Comparison of ENCODE assay signal across 18 cellular contexts in the genomic region with DNA sequence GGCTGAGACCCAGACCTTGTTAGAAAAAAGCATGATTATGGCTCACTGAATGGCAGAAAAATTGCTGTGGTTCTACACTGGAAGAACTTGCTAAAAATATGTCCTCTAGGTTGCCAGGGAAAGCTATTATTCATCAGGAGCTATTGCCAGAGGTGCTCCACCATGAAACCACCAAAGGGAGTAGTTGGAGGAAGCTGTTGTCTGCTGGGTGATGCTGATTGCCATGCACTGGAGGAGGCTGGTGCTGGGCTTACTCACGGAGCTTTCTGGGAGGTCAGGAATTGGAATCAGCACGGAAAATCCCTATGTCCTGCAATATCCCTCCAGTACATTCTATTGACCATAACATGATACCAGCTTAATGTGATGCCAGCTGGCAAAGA.
DNase-seq lines count a peak whose midpoint lies in the region; ATAC-seq and TF ChIP-seq lines count a peak whose summit lies in the region.
"Had no signal": no experiment of that assay in that cellular context is flagged by ENCODE, and none has a peak within 500 bp of the region (broad histone marks: within the 10 kb centered on the region; RNA-seq: fewer than 3 reads in every experiment).

No MANE protein-coding gene starts in this region.

- H4K8ac ChIP-seq in trophoblast cell (ENCODE audit: low read depth, low read length), result no peak overlapping the region

- H3K79me1 ChIP-seq in trophoblast cell (ENCODE audit: low read length), result no peaks in the 10 kb centered on the region

- no peak overlapping the region for H3K4me3 ChIP-seq in fibroblast of pulmonary artery (replicated peaks; ENCODE audit: low read depth, low read length)
- H3K4me3 ChIP-seq in trophoblast cell (ENCODE audit: low read depth, low read length), result no peak overlapping the region
- H3K4me3 ChIP-seq: A549 had no signal

- no peak overlapping the region for H2AK5ac ChIP-seq in trophoblast cell (ENCODE audit: low read length)

- no peak overlapping the region for H4K91ac ChIP-seq in trophoblast cell (ENCODE audit: low read depth, low read length)

- H3K36me3 Mint-ChIP-seq in nephron (ENCODE audit: low read depth) (peaks cover 11% of the 10 kb centered on the region), progenitor cell of endocrine pancreas (ENCODE audit: insufficient read depth) (peaks cover 2% of the 10 kb centered on the region)
- H3K36me3 Mint-ChIP-seq: CD14-positive monocyte had no signal

- no peak overlapping the region for H2BK120ac ChIP-seq in trophoblast cell (ENCODE audit: insufficient read depth, low read length, poor library complexity)

- H3K14ac ChIP-seq in trophoblast cell (ENCODE audit: low read length), result no peak overlapping the region

- no peaks in the 10 kb centered on the region for H3K79me2 ChIP-seq in trophoblast cell (ENCODE audit: control insufficient read depth, insufficient read depth, low read length, poor library complexity)

- H2BK5ac ChIP-seq in trophoblast cell (ENCODE audit: low read depth, low read length, poor library complexity), result no peak overlapping the region

- DNase-seq in NCI-H226, result peak; percentile 98
- DNase-seq in fibroblast of pulmonary artery (ENCODE audit: low read depth), result peak; percentile 5
- DNase-seq in stromal cell of bone marrow (ENCODE audit: low read depth), result peak; percentile 24
- no peak for DNase-seq in trophoblast cell
- no peak for DNase-seq in progenitor cell of endocrine pancreas (ENCODE audit: low spot score, unreplicated experiment)
- DNase-seq: GDM1, Kasumi-1, NCI-H1436 treated with DMSO at 0.1 percent for 48 hours, NCI-H2029, NCI-H2227 treated with DMSO at 0.1 percent for 48 hours, NCI-H510A treated with DMSO at 0.1 percent for 48 hours, NCI-H748 treated with DMSO at 0.1 percent for 48 hours, SIG-M5 had no signal

- H3K4me1 Mint-ChIP-seq in nephron, result peaks cover 13% of the 10 kb centered on the region
- no peaks in the 10 kb centered on the region for H3K4me1 Mint-ChIP-seq in progenitor cell of endocrine pancreas (ENCODE audit: low read depth)
- H3K4me1 Mint-ChIP-seq: B cell, CD14-positive monocyte had no signal

- H3K4ac ChIP-seq in trophoblast cell (ENCODE audit: low read depth, low read length), result no peak overlapping the region

- H3K9me3 ChIP-seq in trophoblast cell (ENCODE audit: insufficient read depth, low read depth, low read length), result peaks cover 4% of the 10 kb centered on the region

- H3K9me3 Mint-ChIP-seq in nephron (peaks cover 44% of the 10 kb centered on the region), progenitor cell of endocrine pancreas (ENCODE audit: low read depth) (peaks cover 11% of the 10 kb centered on the region)

- H3K27me3 Mint-ChIP-seq in nephron (ENCODE audit: low read depth) (peaks cover 3% of the 10 kb centered on the region), progenitor cell of endocrine pancreas (no peaks in the 10 kb centered on the region)

- no peaks in the 10 kb centered on the region for H3K27me3 ChIP-seq in trophoblast cell (ENCODE audit: insufficient read depth, low read length)

- H3K27ac ChIP-seq in trophoblast cell (ENCODE audit: low read depth, low read length), result no peak overlapping the region
- H3K27ac ChIP-seq: A549 had no signal

- no peak overlapping the region for H4K12ac ChIP-seq in trophoblast cell (ENCODE audit: low read depth, low read length)

- TF ChIP-seq CTCF in fibroblast of pulmonary artery (IDR thresholded peaks at IDR 0.05; ENCODE audit: low read length, missing control alignments) (no peak), nephron (IDR thresholded peaks at IDR 0.05; ENCODE audit: unreplicated experiment in 3 of 3) (no peak), progenitor cell of endocrine pancreas (IDR thresholded peaks at IDR 0.05; ENCODE audit: unreplicated experiment) (no peak)

- no peak overlapping the region for H3K23ac ChIP-seq in trophoblast cell (ENCODE audit: low read length)

- H2AFZ ChIP-seq in trophoblast cell (ENCODE audit: insufficient read depth, low read length, poor library complexity), result no peak overlapping the region

- H3K4me3 Mint-ChIP-seq in nephron (no peak overlapping the region), progenitor cell of endocrine pancreas (ENCODE audit: low read depth) (no peak overlapping the region)
- H3K4me3 Mint-ChIP-seq: B cell, CD14-positive monocyte had no signal

- H3K18ac ChIP-seq in trophoblast cell (ENCODE audit: low read length), result no peak overlapping the region

- H3K9ac ChIP-seq in trophoblast cell (ENCODE audit: low read length), result no peak overlapping the region

- no peak for ATAC-seq in GM21737 (IDR thresholded peaks at IDR 0.05; ENCODE audit: unreplicated experiment)
- ATAC-seq: A549 had no signal

- no peak overlapping the region for H2BK12ac ChIP-seq in trophoblast cell (ENCODE audit: low read length)

- no peak overlapping the region for H3K4me2 ChIP-seq in trophoblast cell (ENCODE audit: low read length)
- H3K4me2 ChIP-seq: A549 had no signal

- H3K4me1 ChIP-seq in trophoblast cell (ENCODE audit: control insufficient read depth in 1 of 2, insufficient read depth in 2 of 2, low read length in 2 of 2), result no peaks in the 10 kb centered on the region
- H3K4me1 ChIP-seq: A549 had no signal

- WGBS in trophoblast cell (ENCODE audit: extremely low coverage, insufficient coverage, insufficient read length), result no CpG with 5 or more reads among the region's 2 CpGs

- H3K27ac Mint-ChIP-seq in nephron (peak overlapping the region in 2 of 3 experiments; percentile 10 to 46), progenitor cell of endocrine pancreas (no peak overlapping the region)
- H3K27ac Mint-ChIP-seq: B cell, CD14-positive monocyte had no signal

- H3K36me3 ChIP-seq in trophoblast cell (ENCODE audit: control insufficient read depth in 1 of 2, insufficient read depth in 2 of 2, low read length in 2 of 2), result no peaks in the 10 kb centered on the region

Comparison
In these comparisons a context has a peak if more than half of its experiments do, and no peak if none do; other contexts are left out.
1. DNase-seq: peak in NCI-H226 (single experiment), fibroblast of pulmonary artery (single experiment) and stromal cell of bone marrow (single experiment); none in trophoblast cell (0 of 2) and progenitor cell of endocrine pancreas (single experiment).